In the genomic region with DNA sequence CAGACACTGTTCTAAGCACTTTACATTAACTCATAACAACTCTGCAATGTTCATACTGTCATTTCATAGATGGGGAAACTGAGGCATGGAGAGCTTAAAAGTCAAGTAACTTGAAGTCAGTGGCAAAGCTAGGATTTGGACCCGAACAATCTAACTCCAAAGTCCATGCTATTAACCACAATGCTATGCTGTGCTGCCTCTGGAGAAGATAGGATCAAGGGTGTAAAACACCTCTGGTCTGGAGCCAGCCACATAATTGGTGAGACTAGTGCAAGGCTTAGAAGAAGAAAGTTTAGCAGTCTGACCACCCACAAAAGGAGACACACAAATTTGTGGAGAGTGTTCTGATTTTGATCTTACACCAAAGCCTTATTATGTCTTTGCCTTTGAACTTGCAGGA, we compare ENCODE assay signal across 1 cellular context.
TF ChIP-seq lines count a peak whose summit lies in the region.

No MANE protein-coding gene starts in this region.

TF ChIP-seq in K562, 482 proteins besides CTCF, POLR2A, EP300 and RAD21:
- TF ChIP-seq ZFP30 (CRISPR knock-in tag; IDR thresholded peaks at IDR 0.05; ENCODE audit: borderline replicate concordance): no peak
- no peak for TF ChIP-seq BHLHE40 (IDR thresholded peaks at IDR 0.05; ENCODE audit: low read length)
- no peak for TF ChIP-seq ZSCAN29 (IDR thresholded peaks at IDR 0.05)
- TF ChIP-seq, protein P1, sequence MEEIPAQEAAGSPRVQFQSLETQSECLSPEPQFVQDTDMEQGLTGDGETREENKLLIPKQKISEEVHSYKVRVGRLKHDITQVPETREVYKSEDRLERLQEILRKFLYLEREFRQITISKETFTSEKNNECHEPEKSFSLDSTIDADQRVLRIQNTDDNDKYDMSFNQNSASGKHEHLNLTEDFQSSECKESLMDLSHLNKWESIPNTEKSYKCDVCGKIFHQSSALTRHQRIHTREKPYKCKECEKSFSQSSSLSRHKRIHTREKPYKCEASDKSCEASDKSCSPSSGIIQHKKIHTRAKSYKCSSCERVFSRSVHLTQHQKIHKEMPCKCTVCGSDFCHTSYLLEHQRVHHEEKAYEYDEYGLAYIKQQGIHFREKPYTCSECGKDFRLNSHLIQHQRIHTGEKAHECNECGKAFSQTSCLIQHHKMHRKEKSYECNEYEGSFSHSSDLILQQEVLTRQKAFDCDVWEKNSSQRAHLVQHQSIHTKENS (CRISPR knock-in tag; IDR thresholded peaks at IDR 0.05): no peak
- no peak for TF ChIP-seq ETV5 (CRISPR knock-in tag; IDR thresholded peaks at IDR 0.05; ENCODE audit: low read depth)
- TF ChIP-seq NCOA1 (IDR thresholded peaks at IDR 0.05; ENCODE audit: low read depth): no peak
- TF ChIP-seq RBM25 (IDR thresholded peaks at IDR 0.05; ENCODE audit: low read depth, low read length, severe bottlenecking): no peak
